16 cellular contexts compared by ENCODE assay signal in genomic region chr4:37763831-37764230, GRCh38.
"Had no signal": no experiment of that assay in that cellular context is flagged by ENCODE, and none has a peak within 500 bp of the region (broad histone marks: within the 10 kb centered on the region; RNA-seq: fewer than 3 reads in every experiment).

No MANE protein-coding gene starts in this region.

- DNase-seq: activated CD4-positive, alpha-beta T cell treated with anti-CD3 and anti-CD28 coated beads, Interleukin-2, amount 10 ng/mL, durations not matched to agents 7 days and 5 days; activated CD8-positive, alpha-beta T cell treated with anti-CD3 and anti-CD28 coated beads, Interleukin-2, amount 10 ng/mL, durations not matched to agents 7 days and 5 days; activated naive CD4-positive, alpha-beta T cell treated with anti-CD3 and anti-CD28 coated beads for 36 hours; activated naive CD8-positive, alpha-beta T cell treated with anti-CD3 and anti-CD28 coated beads, Interleukin-2, amount 50 U/mL, for 24 hours; activated T-cell treated with anti-CD3 and anti-CD28 coated beads, Interleukin-2, amount 50 U/mL, for 24 hours; anterior cingulate cortex; cortex of kidney; erythroblast; hypothalamus; islet precursor cell; mammary epithelial cell; naive B cell; ovary; stimulated activated naive B cell treated with anti-CD40 and anti-IgM and Interleukin-4, amounts not matched to agents 10 μg/mL and 1 μg/mL and 100 μg/mL, for 72 hours; T1000 had no signal

- H3K36me3 ChIP-seq: ovary had no signal

- H3K36me3 Mint-ChIP-seq: naive B cell had no signal

- H3K4me3 ChIP-seq: ovary had no signal

- H3K9me3 Mint-ChIP-seq: activated naive CD4-positive, alpha-beta T cell treated with anti-CD3 and anti-CD28 coated beads for 36 hours; activated naive CD8-positive, alpha-beta T cell treated with anti-CD3 and anti-CD28 coated beads, Interleukin-2, amount 50 U/mL, for 24 hours; activated T-cell treated with anti-CD3 and anti-CD28 coated beads, Interleukin-2, amount 50 U/mL, for 24 hours; activated T-helper 2 cell treated with anti-CD3 and anti-CD28 coated beads, Interferon-gamma antibody, Interleukin-2, Interleukin-4, amounts not matched to agents 10 μg/mL and 5 μg/mL and 100 μg/mL, durations not matched to agents 14 hours and 24 hours and 36 hours; naive B cell had no signal

- ATAC-seq: activated CD8-positive, alpha-beta T cell treated with anti-CD3 and anti-CD28 coated beads, Interleukin-2, amount 10 ng/mL, durations not matched to agents 7 days and 5 days; activated naive CD8-positive, alpha-beta T cell treated with anti-CD3 and anti-CD28 coated beads, Interleukin-2, amount 50 U/mL, for 24 hours; stimulated activated naive B cell treated with anti-CD40 and anti-IgM and Interleukin-4, amounts not matched to agents 10 μg/mL and 1 μg/mL and 100 μg/mL, for 72 hours had no signal

- H3K27me3 Mint-ChIP-seq: activated CD4-positive, alpha-beta T cell treated with anti-CD3 and anti-CD28 coated beads, Interleukin-2, amount 10 ng/mL, durations not matched to agents 7 days and 5 days; activated naive CD8-positive, alpha-beta T cell treated with anti-CD3 and anti-CD28 coated beads, Interleukin-2, amount 50 U/mL, for 24 hours; activated T-cell treated with anti-CD3 and anti-CD28 coated beads, Interleukin-2, amount 50 U/mL, for 24 hours; naive B cell; stimulated activated naive B cell treated with anti-CD40 and anti-IgM and Interleukin-4, amounts not matched to agents 10 μg/mL and 1 μg/mL and 100 μg/mL, for 72 hours had no signal

- H3K27ac ChIP-seq: ovary had no signal

- H3K9me3 ChIP-seq: ovary had no signal

- H3K4me3 Mint-ChIP-seq: activated CD4-positive, alpha-beta T cell treated with anti-CD3 and anti-CD28 coated beads, Interleukin-2, amount 10 ng/mL, durations not matched to agents 7 days and 5 days; activated CD8-positive, alpha-beta T cell treated with anti-CD3 and anti-CD28 coated beads, Interleukin-2, amount 10 ng/mL, durations not matched to agents 7 days and 5 days; activated naive CD4-positive, alpha-beta T cell treated with anti-CD3 and anti-CD28 coated beads for 36 hours; activated naive CD8-positive, alpha-beta T cell treated with anti-CD3 and anti-CD28 coated beads, Interleukin-2, amount 50 U/mL, for 24 hours; activated T-cell treated with anti-CD3 and anti-CD28 coated beads, Interleukin-2, amount 50 U/mL, for 24 hours; naive B cell; stimulated activated naive B cell treated with anti-CD40 and anti-IgM and Interleukin-4, amounts not matched to agents 10 μg/mL and 1 μg/mL and 100 μg/mL, for 72 hours had no signal

- H3K27me3 ChIP-seq: ovary had no signal

- H3K27ac Mint-ChIP-seq: activated CD4-positive, alpha-beta T cell treated with anti-CD3 and anti-CD28 coated beads, Interleukin-2, amount 10 ng/mL, durations not matched to agents 7 days and 5 days; activated CD8-positive, alpha-beta T cell treated with anti-CD3 and anti-CD28 coated beads, Interleukin-2, amount 10 ng/mL, durations not matched to agents 7 days and 5 days; activated naive CD4-positive, alpha-beta T cell treated with anti-CD3 and anti-CD28 coated beads for 36 hours; activated naive CD8-positive, alpha-beta T cell treated with anti-CD3 and anti-CD28 coated beads, Interleukin-2, amount 50 U/mL, for 24 hours; activated T-cell treated with anti-CD3 and anti-CD28 coated beads, Interleukin-2, amount 50 U/mL, for 24 hours; activated T-helper 2 cell treated with anti-CD3 and anti-CD28 coated beads, Interferon-gamma antibody, Interleukin-2, Interleukin-4, amounts not matched to agents 10 μg/mL and 5 μg/mL and 100 μg/mL, durations not matched to agents 14 hours and 24 hours and 36 hours; naive B cell had no signal
